ENCODE assay signal across 1 cellular context in genomic region chr4:74627516-74627915, GRCh38.
TF ChIP-seq lines count a peak whose summit lies in the region.

No MANE protein-coding gene starts in this region.

TF ChIP-seq in K562, 482 proteins besides CTCF, POLR2A, EP300 and RAD21 (continued from another document):
- TF ChIP-seq YY1 (IDR thresholded peaks at IDR 0.05; ENCODE audit: borderline replicate concordance in 1 of 3, control insufficient read depth in 1 of 3, extremely low read depth in 1 of 3, insufficient read depth in 3 of 3, insufficient read length in 1 of 3, insufficient replicate concordance in 2 of 3, low read depth in 1 of 3, low read length in 2 of 3) (no peak), BDP1 (IDR thresholded peaks at IDR 0.05; ENCODE audit: insufficient read depth, insufficient read length) (no peak), MCM3 (IDR thresholded peaks at IDR 0.05) (no peak), JUND (IDR thresholded peaks at IDR 0.05; ENCODE audit: borderline replicate concordance, low read depth, low read length) (peak; percentile 33; the same call in 1 of the 2 replicates), JUND (tag; IDR thresholded peaks at IDR 0.05; ENCODE audit: borderline replicate concordance, low read depth, low read length) (no peak)
TF ChIP-seq in K562: peak in this region for 6.
